10 cellular contexts compared by ENCODE assay signal in genomic region chr2:241880311-241881073, GRCh38. TPM values are rescaled to one million over a fixed set of nuclear protein-coding genes. Genes with fewer than 3 reads are reported as not detected.
DNase-seq lines count a peak whose midpoint lies in the region; ATAC-seq and TF ChIP-seq lines count a peak whose summit lies in the region.
"Had no signal": no experiment of that assay in that cellular context is flagged by ENCODE, and none has a peak within 500 bp of the region (broad histone marks: within the 10 kb centered on the region; RNA-seq: fewer than 3 reads in every experiment).

No MANE protein-coding gene starts in this region.

- H3K36me3 ChIP-seq in SK-N-MC (ENCODE audit: insufficient read depth, low read length) (peaks cover 10% of the 10 kb centered on the region), fibroblast of lung (ENCODE audit: control insufficient read depth, insufficient read depth, low read length) (no peaks in the 10 kb centered on the region), psoas muscle (ENCODE audit: insufficient read depth in 1 of 2, low read depth in 1 of 2) (no peaks in the 10 kb centered on the region)

- H3K4me1 ChIP-seq in fibroblast of lung (ENCODE audit: control insufficient read depth, extremely low read depth, insufficient read depth, low read length) = peaks cover 13% of the 10 kb centered on the region
- peaks cover 10% of the 10 kb centered on the region for H3K4me1 ChIP-seq in psoas muscle

- ATAC-seq in psoas muscle (no peak), HG02642 (IDR thresholded peaks at IDR 0.05; ENCODE audit: poor library complexity, unreplicated experiment) (no peak), omental fat pad (ENCODE audit: low FRiP score) (no peak), GM21360 (IDR thresholded peaks at IDR 0.05; ENCODE audit: unreplicated experiment) (no peak), HG02588 (IDR thresholded peaks at IDR 0.05; ENCODE audit: unreplicated experiment) (no peak)

- H3K4me3 ChIP-seq in GM12865 (ENCODE audit: low read depth, low read length) = peak overlapping the region; percentile 78
- peak overlapping the region; percentile 88 for H3K4me3 ChIP-seq in SK-N-MC
- H3K4me3 ChIP-seq in fibroblast of lung (replicated peaks in 1 of 4; ENCODE audit: control extremely low read depth in 1 of 4, insufficient read depth in 1 of 4, low read depth in 3 of 4, low read length in 4 of 4) = peak overlapping the region; percentile 59 to 73 (median 64)
- peak overlapping the region; percentile 64 for H3K4me3 ChIP-seq in psoas muscle

- H3K9me3 ChIP-seq in SK-N-MC (ENCODE audit: low read depth, low read length) (no peaks in the 10 kb centered on the region), fibroblast of lung (ENCODE audit: control insufficient read depth, insufficient read depth, low read depth, low read length) (no peaks in the 10 kb centered on the region), psoas muscle (no peaks in the 10 kb centered on the region)

- peak overlapping the region; percentile 94 for H3K4me2 ChIP-seq in fibroblast of lung (ENCODE audit: extremely low read depth, insufficient read depth, low read length)

- no peaks in the 10 kb centered on the region for H4K20me1 ChIP-seq in fibroblast of lung (ENCODE audit: control insufficient read depth, extremely low read depth, insufficient read depth, low read length)

- no peaks in the 10 kb centered on the region for H3K79me2 ChIP-seq in fibroblast of lung (ENCODE audit: control insufficient read depth, insufficient read depth, low read length)

- 77 to 81% (median 79%) methylated on average over 16 of the region's 16 CpGs for WGBS in psoas muscle, 3 donors

- H3K27me3 ChIP-seq in fibroblast of lung (ENCODE audit: control insufficient read depth, insufficient read depth, low read length) = no peaks in the 10 kb centered on the region
- H3K27me3 ChIP-seq in psoas muscle (ENCODE audit: insufficient read depth in 3 of 3, low read length in 2 of 3) = peaks cover 0 to 11% (median 0%) of the 10 kb centered on the region in 3 donors

- no peak for TF ChIP-seq CTCF in GM12865 (IDR thresholded peaks at IDR 0.05; ENCODE audit: insufficient read depth, low read depth, low read length, missing control alignments)
- TF ChIP-seq CTCF in fibroblast of lung (conservative IDR thresholded peaks at IDR 0.05 in 1 of 2, IDR thresholded peaks at IDR 0.05 in 1 of 2; ENCODE audit: low read depth in 1 of 2, low read length in 2 of 2) = no peak
- TF ChIP-seq CTCF in psoas muscle (IDR thresholded peaks at IDR 0.05) = no peak
- no peak for TF ChIP-seq CTCF in omental fat pad (IDR thresholded peaks at IDR 0.05)

- intact Hi-C loops in psoas muscle (cut with DNase I) = no loop called here

- peak overlapping the region; percentile 69 for H2AFZ ChIP-seq in fibroblast of lung (ENCODE audit: low read length)

- DNase-seq in GM12865 (ENCODE audit: low read depth) (no peak), SK-N-MC (ENCODE audit: low read depth, low spot score) (no peak), fibroblast of lung (ENCODE audit: low read depth in 2 of 2) (no peak), psoas muscle (peak in 1 of 2 donors; percentile 12), omental fat pad (ENCODE audit: low spot score) (no peak)
- DNase-seq: NCI-H510A had no signal

- H3K9ac ChIP-seq in SK-N-MC (ENCODE audit: insufficient read length) (peak overlapping the region; percentile 65), fibroblast of lung (ENCODE audit: insufficient read depth, low read length) (no peak overlapping the region)

- H3K27ac ChIP-seq in SK-N-MC = peak overlapping the region; percentile 84
- no peak overlapping the region for H3K27ac ChIP-seq in fibroblast of lung (ENCODE audit: insufficient read depth, low read length)
- no peak overlapping the region for H3K27ac ChIP-seq in psoas muscle

RNA-seq across cellular contexts. Expression of gene RTP5, which starts 11.0 kb away (rescaled TPM):
- total RNA-seq in fibroblast of lung (not detected in 2 replicates), psoas muscle (not detected), omental fat pad (under 1 TPM in 1 of 4 donors, not detected in 3; 0.96 TPM)
- polyA plus RNA-seq in fibroblast of lung (not detected in 2 replicates), psoas muscle (under 1 TPM in 1 of 3 donors, not detected in 2; 0.01 TPM)
- polyA plus RNA-seq in fibroblast of lung (2012) = not detected in 2 replicates
- polyA minus RNA-seq in fibroblast of lung (ENCODE audit: low replicate concordance) = not detected in 2 replicates
- total RNA-seq: aorta had no signal
- polyA plus RNA-seq: aorta had no signal

RNA-seq across cellular contexts. Expression of gene PDCD1, which starts 21.8 kb away (rescaled TPM):
- total RNA-seq in fibroblast of lung (not detected in 2 replicates), psoas muscle (under 1 TPM in 2 of 4 donors, not detected in 2; 0.20 to 0.30 TPM), omental fat pad (1 to 10 TPM in 1 of 4 donors, under 1 TPM in 3; 0.37 to 4.8 (median 0.68) TPM)
- polyA plus RNA-seq in fibroblast of lung (not detected in 2 replicates), psoas muscle (under 1 TPM; 0.03 to 0.06 (median 0.05) TPM)
- not detected in 2 replicates for polyA plus RNA-seq in fibroblast of lung (2012)
- not detected in 2 replicates for polyA minus RNA-seq in fibroblast of lung (ENCODE audit: low replicate concordance)
- polyA plus RNA-seq: aorta had no signal
